ENCODE assay signal across 7 cellular contexts in genomic region chr3:187257471-187257870, GRCh38. TPM values are rescaled to one million over a fixed set of nuclear protein-coding genes. Genes with fewer than 3 reads are reported as not detected.
"Had no signal": no experiment of that assay in that cellular context is flagged by ENCODE, and none has a peak within 500 bp of the region (broad histone marks: within the 10 kb centered on the region; RNA-seq: fewer than 3 reads in every experiment).

No MANE protein-coding gene starts in this region.

- H3K27ac ChIP-seq: HL-60, KMS-11 had no signal

- H3K4me3 ChIP-seq: K562 had no signal

- DNase-seq: IMR-90, KBM-7, KG1 had no signal

- H3K9ac ChIP-seq: KMS-11 had no signal

- H3K4me2 ChIP-seq: KMS-11 had no signal

RNA-seq across cellular contexts. Expression of gene MASP1, which starts 34.1 kb away (rescaled TPM):
- polyA plus RNA-seq: IgD-negative memory B cell had no signal
